1 cellular context compared by ENCODE assay signal in the genomic region with DNA sequence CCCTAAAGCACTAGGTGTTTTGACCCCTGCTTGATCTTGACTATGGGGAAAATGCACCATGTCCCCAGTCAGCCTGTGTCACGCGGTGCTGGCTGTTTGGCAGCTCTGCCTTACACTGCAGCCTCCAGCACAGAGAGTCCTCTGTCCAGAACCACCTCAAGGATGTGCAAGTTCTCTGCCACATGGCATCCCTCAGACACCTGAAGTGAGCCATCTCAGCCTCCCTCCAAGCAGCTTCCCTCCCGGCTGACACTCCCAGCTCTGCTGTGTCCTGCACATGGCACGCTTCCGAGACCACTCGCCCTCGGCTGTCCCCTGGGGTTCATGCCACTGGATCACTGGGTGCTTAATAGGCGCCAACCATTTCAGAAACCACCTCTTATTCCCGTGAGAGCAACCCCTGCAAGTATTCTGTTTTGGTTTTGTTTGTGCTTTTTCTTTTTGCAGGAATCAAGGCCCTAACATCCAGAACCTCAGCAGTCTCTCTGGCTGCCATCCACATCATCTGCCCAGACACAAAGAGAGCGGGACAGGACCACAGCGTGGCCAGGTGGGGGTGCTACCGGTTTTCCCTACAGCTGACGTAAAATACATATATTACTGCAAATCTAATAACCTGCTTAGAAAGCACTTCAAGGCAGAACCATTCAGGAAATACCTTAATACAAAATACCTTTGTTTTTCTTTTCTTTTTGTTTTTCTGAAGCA.
TF ChIP-seq lines count a peak whose summit lies in the region.

No MANE protein-coding gene starts in this region.

TF ChIP-seq in HEK293, 187 proteins besides CTCF, POLR2A, EP300 and RAD21 (continued from another document):
- TF ChIP-seq, protein P1, sequence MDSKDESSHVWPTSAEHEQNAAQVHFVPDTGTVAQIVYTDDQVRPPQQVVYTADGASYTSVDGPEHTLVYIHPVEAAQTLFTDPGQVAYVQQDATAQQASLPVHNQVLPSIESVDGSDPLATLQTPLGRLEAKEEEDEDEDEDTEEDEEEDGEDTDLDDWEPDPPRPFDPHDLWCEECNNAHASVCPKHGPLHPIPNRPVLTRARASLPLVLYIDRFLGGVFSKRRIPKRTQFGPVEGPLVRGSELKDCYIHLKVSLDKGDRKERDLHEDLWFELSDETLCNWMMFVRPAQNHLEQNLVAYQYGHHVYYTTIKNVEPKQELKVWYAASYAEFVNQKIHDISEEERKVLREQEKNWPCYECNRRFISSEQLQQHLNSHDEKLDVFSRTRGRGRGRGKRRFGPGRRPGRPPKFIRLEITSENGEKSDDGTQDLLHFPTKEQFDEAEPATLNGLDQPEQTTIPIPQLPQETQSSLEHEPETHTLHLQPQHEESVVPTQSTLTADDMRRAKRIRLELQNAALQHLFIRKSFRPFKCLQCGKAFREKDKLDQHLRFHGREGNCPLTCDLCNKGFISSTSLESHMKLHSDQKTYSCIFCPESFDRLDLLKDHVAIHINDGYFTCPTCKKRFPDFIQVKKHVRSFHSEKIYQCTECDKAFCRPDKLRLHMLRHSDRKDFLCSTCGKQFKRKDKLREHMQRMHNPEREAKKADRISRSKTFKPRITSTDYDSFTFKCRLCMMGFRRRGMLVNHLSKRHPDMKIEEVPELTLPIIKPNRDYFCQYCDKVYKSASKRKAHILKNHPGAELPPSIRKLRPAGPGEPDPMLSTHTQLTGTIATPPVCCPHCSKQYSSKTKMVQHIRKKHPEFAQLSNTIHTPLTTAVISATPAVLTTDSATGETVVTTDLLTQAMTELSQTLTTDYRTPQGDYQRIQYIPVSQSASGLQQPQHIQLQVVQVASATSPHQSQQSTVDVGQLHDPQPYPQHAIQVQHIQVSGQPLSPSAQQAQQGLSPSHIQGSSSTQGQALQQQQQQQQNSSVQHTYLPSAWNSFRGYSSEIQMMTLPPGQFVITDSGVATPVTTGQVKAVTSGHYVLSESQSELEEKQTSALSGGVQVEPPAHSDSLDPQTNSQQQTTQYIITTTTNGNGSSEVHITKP (tag by site-specific recombination; IDR thresholded peaks at IDR 0.05) = peak; percentile 61
- TF ChIP-seq ZNF292 (tag by site-specific recombination; IDR thresholded peaks at IDR 0.05; ENCODE audit: borderline replicate concordance, low read depth) (no peak), ZNF837 (tag by site-specific recombination; IDR thresholded peaks at IDR 0.05) (no peak), ZNF175 (tag by site-specific recombination; IDR thresholded peaks at IDR 0.05) (no peak), ZNF138 (tag by site-specific recombination; IDR thresholded peaks at IDR 0.05; ENCODE audit: borderline replicate concordance) (no peak), ZNF132 (tag by site-specific recombination; IDR thresholded peaks at IDR 0.05; ENCODE audit: borderline replicate concordance) (no peak)
- TF ChIP-seq, protein P2, sequence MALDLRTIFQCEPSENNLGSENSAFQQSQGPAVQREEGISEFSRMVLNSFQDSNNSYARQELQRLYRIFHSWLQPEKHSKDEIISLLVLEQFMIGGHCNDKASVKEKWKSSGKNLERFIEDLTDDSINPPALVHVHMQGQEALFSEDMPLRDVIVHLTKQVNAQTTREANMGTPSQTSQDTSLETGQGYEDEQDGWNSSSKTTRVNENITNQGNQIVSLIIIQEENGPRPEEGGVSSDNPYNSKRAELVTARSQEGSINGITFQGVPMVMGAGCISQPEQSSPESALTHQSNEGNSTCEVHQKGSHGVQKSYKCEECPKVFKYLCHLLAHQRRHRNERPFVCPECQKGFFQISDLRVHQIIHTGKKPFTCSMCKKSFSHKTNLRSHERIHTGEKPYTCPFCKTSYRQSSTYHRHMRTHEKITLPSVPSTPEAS (tag by site-specific recombination; IDR thresholded peaks at IDR 0.05) = no peak
